ENCODE assay signal across 26 cellular contexts in the genomic region with DNA sequence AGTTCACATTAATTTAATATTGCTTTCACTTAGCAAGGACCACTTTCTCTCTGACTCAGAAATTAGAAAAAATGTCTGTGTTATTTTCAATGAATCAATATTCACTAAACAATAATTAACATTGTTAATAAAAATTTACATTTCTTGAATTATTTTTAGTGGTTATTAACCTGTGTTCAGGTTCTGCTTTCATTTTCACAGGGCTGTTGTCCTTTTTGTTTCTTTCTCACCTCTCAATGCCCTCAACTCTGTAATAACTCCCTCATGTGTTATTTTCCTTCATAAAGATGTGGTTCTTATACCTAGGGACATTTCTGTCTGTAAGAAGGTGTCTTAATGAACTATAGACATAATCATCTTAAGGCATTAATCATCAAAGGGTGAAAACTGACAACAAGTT. TPM values are rescaled to one million over a fixed set of nuclear protein-coding genes. Genes with fewer than 3 reads are reported as not detected.
"Had no signal": no experiment of that assay in that cellular context is flagged by ENCODE, and none has a peak within 500 bp of the region (broad histone marks: within the 10 kb centered on the region; RNA-seq: fewer than 3 reads in every experiment).

No MANE protein-coding gene starts in this region.

- H3K79me2 ChIP-seq: parathyroid adenoma had no signal

- ATAC-seq: activated CD8-positive, alpha-beta memory T cell treated with anti-CD3 and anti-CD28 coated beads, Interleukin-2, amount 10 ng/mL, durations not matched to agents 7 days and 5 days; heart right ventricle; right lobe of liver; stimulated activated effector memory CD8-positive, alpha-beta T cell treated with anti-CD3 and anti-CD28 coated beads, Interleukin-12 subunit alpha, Interleukin-12 subunit beta, amount 100 ng/mL, for 72 hours had no signal

- H3K27me3 ChIP-seq: cardiac muscle cell, esophagus muscularis mucosa, heart right ventricle, right lobe of liver, stomach, testis had no signal

- H3K4me1 ChIP-seq: esophagus muscularis mucosa, heart right ventricle, left ventricle myocardium inferior, parathyroid adenoma, right lobe of liver, stomach, testis had no signal

- H3K27ac ChIP-seq: cardiac muscle cell, esophagus muscularis mucosa, heart right ventricle, left ventricle myocardium inferior, parathyroid adenoma, right lobe of liver, stomach, testis had no signal

- H3K36me3 ChIP-seq: cardiac muscle cell, esophagus muscularis mucosa, heart right ventricle, left ventricle myocardium inferior, right lobe of liver, stomach had no signal

- H3K4me3 ChIP-seq: cardiac muscle cell, esophagus muscularis mucosa, heart right ventricle, left ventricle myocardium inferior, right lobe of liver, stomach, testis had no signal

- H2AFZ ChIP-seq: parathyroid adenoma had no signal

- DNase-seq: activated CD4-positive, alpha-beta memory T cell treated with anti-CD3 and anti-CD28 coated beads, Interleukin-2, amount 10 ng/mL, durations not matched to agents 7 days and 5 days; activated CD4-positive, alpha-beta T cell treated with anti-CD3 and anti-CD28 coated beads for 48 hours; activated CD4-positive, CD25-positive, alpha-beta regulatory T cell; activated CD8-positive, alpha-beta memory T cell treated with anti-CD3 and anti-CD28 coated beads, Interleukin-2, amount 10 ng/mL, durations not matched to agents 7 days and 5 days; activated naive CD4-positive, alpha-beta T cell treated with Interleukin-2 at 50 U/mL for 16 hours; activated naive CD8-positive, alpha-beta T cell treated with anti-CD3 and anti-CD28 coated beads, Interleukin-2, amount 10 ng/mL, durations not matched to agents 7 days and 5 days; amygdala; dermis blood vessel endothelial cell; effector memory CD4-positive, alpha-beta T cell; heart right ventricle; immature natural killer cell; kidney glomerular epithelial cell; left ventricle myocardium inferior; mammary epithelial cell; midbrain; right lobe of liver; small intestine; stimulated activated CD4-positive, alpha-beta T cell treated with anti-CD3 and anti-CD28 coated beads, Interleukin-4, amount 100 ng/mL, for 24 hours; stomach; testis had no signal

RNA-seq across cellular contexts. Expression of gene PRR27, which starts 43.1 kb away (rescaled TPM):
- total RNA-seq: activated CD4-positive, alpha-beta memory T cell treated with anti-CD3 and anti-CD28 coated beads, Interleukin-2, amount 10 ng/mL, durations not matched to agents 7 days and 5 days; activated CD8-positive, alpha-beta memory T cell treated with anti-CD3 and anti-CD28 coated beads, Interleukin-2, amount 10 ng/mL, durations not matched to agents 7 days and 5 days; activated naive CD8-positive, alpha-beta T cell treated with anti-CD3 and anti-CD28 coated beads, Interleukin-2, amount 10 ng/mL, durations not matched to agents 7 days and 5 days; activated T-helper 2 cell treated with anti-CD3 and anti-CD28 coated beads, Interferon-gamma antibody, Interleukin-2, Interleukin-4, amounts not matched to agents 10 μg/mL and 5 μg/mL and 100 μg/mL, durations not matched to agents 14 hours and 24 hours and 36 hours; cardiac muscle cell; dermis blood vessel endothelial cell; endothelial cell of umbilical vein; esophagus muscularis mucosa; heart right ventricle; left ventricle myocardium inferior; mammary epithelial cell; right lobe of liver; stomach had no signal
